ENCODE assay signal across 10 cellular contexts in the genomic region with DNA sequence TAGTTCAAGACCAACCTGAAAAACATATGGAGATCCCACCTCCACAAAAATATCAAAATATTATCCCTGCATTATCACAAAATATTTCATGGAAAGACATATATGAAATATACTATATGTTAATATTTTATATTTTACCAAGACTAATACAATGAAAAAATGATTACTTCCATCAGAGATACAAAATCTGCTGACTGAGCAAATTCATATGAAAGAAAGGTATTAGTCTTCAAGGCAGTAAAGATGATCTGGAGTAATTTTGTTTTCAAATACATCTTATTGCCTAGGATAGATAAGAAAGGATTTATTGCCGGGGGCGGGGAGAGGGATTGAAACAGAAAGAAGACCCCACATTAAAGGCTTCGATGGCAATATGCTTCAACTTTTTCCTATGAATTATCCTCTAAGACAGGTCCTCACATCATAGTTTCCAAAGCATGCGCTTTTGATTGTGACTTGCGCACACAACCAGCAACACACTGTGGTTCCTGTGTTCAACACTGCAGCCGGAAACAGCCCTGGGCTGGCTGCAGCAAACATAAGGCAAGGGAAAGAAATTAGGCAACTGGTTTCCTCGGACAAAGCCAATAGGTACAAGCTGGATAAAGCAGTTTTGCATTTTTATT.
A peak's percentile ranks its signal among the peaks of the same experiment; 100 is the strongest.
DNase-seq lines count a peak whose midpoint lies in the region; ATAC-seq and TF ChIP-seq lines count a peak whose summit lies in the region.
"Had no signal": no experiment of that assay in that cellular context is flagged by ENCODE, and none has a peak within 500 bp of the region (broad histone marks: within the 10 kb centered on the region; RNA-seq: fewer than 3 reads in every experiment).

No MANE protein-coding gene starts in this region.

- TF ChIP-seq POLR2A in heart left ventricle (IDR thresholded peaks at IDR 0.05), result no peak

- intact Hi-C loops in heart left ventricle (cut with DNase I), result no loop called here

- no peak overlapping the region for H3K4me3 Mint-ChIP-seq in effector memory CD8-positive, alpha-beta T cell

- peaks cover 23 to 40% of the 10 kb centered on the region in 2 donors for H3K4me1 Mint-ChIP-seq in effector memory CD8-positive, alpha-beta T cell (ENCODE audit: low read depth in 2 of 2)

- peak overlapping the region; percentile 64 for H3K4me2 ChIP-seq in OCI-LY3 (ENCODE audit: low read length)

- H4K20me1 ChIP-seq in OCI-LY3 (ENCODE audit: insufficient read depth, low read length), result no peaks in the 10 kb centered on the region

- H3K27me3 ChIP-seq in OCI-LY3 (ENCODE audit: low read depth, low read length), result no peaks in the 10 kb centered on the region
- H3K27me3 ChIP-seq in heart left ventricle, result no peaks in the 10 kb centered on the region

- H3K4me3 ChIP-seq in OCI-LY3 (ENCODE audit: low read length) (peak overlapping the region; percentile 42; the same call in 1 of the 2 replicates), heart left ventricle (no peak overlapping the region)
- H3K4me3 ChIP-seq: lung had no signal

- no peaks in the 10 kb centered on the region for H3K9me3 Mint-ChIP-seq in effector memory CD8-positive, alpha-beta T cell

- H3K9ac ChIP-seq in OCI-LY3 (ENCODE audit: low read length), result no peak overlapping the region

- H3K79me2 ChIP-seq in OCI-LY3 (ENCODE audit: low read length), result peaks cover 81% of the 10 kb centered on the region

- H3K9me3 ChIP-seq in OCI-LY3 (ENCODE audit: insufficient read depth, low read length) (no peaks in the 10 kb centered on the region), heart left ventricle (no peaks in the 10 kb centered on the region)

- TF ChIP-seq CTCF in OCI-LY3 (IDR thresholded peaks at IDR 0.05; ENCODE audit: low read depth, low read length) (no peak), heart left ventricle (IDR thresholded peaks at IDR 0.05) (no peak)

- no peak overlapping the region for H3K27ac Mint-ChIP-seq in effector memory CD8-positive, alpha-beta T cell

- DNase-seq in activated CD8-positive, alpha-beta memory T cell treated with anti-CD3 and anti-CD28 coated beads, Interleukin-2, amount 50 U/mL, for 24 hours (ENCODE audit: extremely low read depth), result peak; percentile 7
- no peak for DNase-seq in effector memory CD8-positive, alpha-beta T cell
- peak; percentile 30 to 53 (median 43) for DNase-seq in stimulated activated CD4-positive, alpha-beta T cell treated with anti-CD3 and anti-CD28 coated beads, TNF-alpha, amount 100 ng/mL, for 48 hours (ENCODE audit: low read depth in 3 of 3)
- DNase-seq in NCI-H2029 treated with DMSO at 0.1 percent for 48 hours (lab: John Stamatoyannopoulos, UW) (no peak), NCI-H146 treated with DMSO at 0.1 percent for 48 hours (lab: John Stamatoyannopoulos, UW; ENCODE audit: unreplicated experiment) (no peak), heart left ventricle (no peak)
- DNase-seq: COR-L47 had no signal

- H3K4me1 ChIP-seq in OCI-LY3 (ENCODE audit: low read length), result peaks cover 21% of the 10 kb centered on the region
- H3K4me1 ChIP-seq in heart left ventricle, result peaks cover 0 to 40% (median 13%) of the 10 kb centered on the region in 12 donors

- H3K36me3 ChIP-seq in OCI-LY3 (replicated peaks; ENCODE audit: low read depth, low read length), result no peaks in the 10 kb centered on the region
- no peaks in the 10 kb centered on the region for H3K36me3 ChIP-seq in heart left ventricle

- no peaks in the 10 kb centered on the region for H3K27me3 Mint-ChIP-seq in effector memory CD8-positive, alpha-beta T cell

- ATAC-seq in effector memory CD8-positive, alpha-beta T cell (replicated peaks), result peak; percentile 40
- no peak for ATAC-seq in GM21717 (IDR thresholded peaks at IDR 0.05; ENCODE audit: unreplicated experiment)
- ATAC-seq in heart left ventricle, result no peak

- H3K36me3 Mint-ChIP-seq in effector memory CD8-positive, alpha-beta T cell (ENCODE audit: insufficient read depth), result no peaks in the 10 kb centered on the region

- H2AFZ ChIP-seq in OCI-LY3 (ENCODE audit: low read depth, low read length), result no peak overlapping the region

- 74 to 81% (median 80%) methylated on average over 7 of the region's 7 CpGs for WGBS in heart left ventricle, 4 donors

- H3K27ac ChIP-seq in OCI-LY3 (ENCODE audit: low read length) (no peak overlapping the region), heart left ventricle (no peak overlapping the region)

Comparison
In these comparisons a context has a peak if more than half of its experiments do, and no peak if none do; other contexts are left out.
1. DNase-seq: peak in activated CD8-positive, alpha-beta memory T cell treated with anti-CD3 and anti-CD28 coated beads, Interleukin-2, amount 50 U/mL, for 24 hours (single experiment) and stimulated activated CD4-positive, alpha-beta T cell treated with anti-CD3 and anti-CD28 coated beads, TNF-alpha, amount 100 ng/mL, for 48 hours (3 of 3); none in effector memory CD8-positive, alpha-beta T cell (0 of 3), NCI-H2029 treated with DMSO at 0.1 percent for 48 hours (single experiment), NCI-H146 treated with DMSO at 0.1 percent for 48 hours (single experiment) and heart left ventricle (0 of 5).